1 cellular context compared by ENCODE assay signal in genomic region chr3:186700267-186700666, GRCh38.
A peak's percentile ranks its signal among the peaks of the same experiment; 100 is the strongest.
TF ChIP-seq lines count a peak whose summit lies in the region.

No MANE protein-coding gene starts in this region.

TF ChIP-seq in K562, 482 proteins besides CTCF, POLR2A, EP300 and RAD21 (continued from another document and continues in another):
- TF ChIP-seq PREB (CRISPR knock-in tag; IDR thresholded peaks at IDR 0.05), result no peak
- TF ChIP-seq C11orf30 (IDR thresholded peaks at IDR 0.05; ENCODE audit: low read depth), result peak; percentile 100
- no peak for TF ChIP-seq SP1 (CRISPR knock-in tag; IDR thresholded peaks at IDR 0.05)
- no peak for TF ChIP-seq ARID2 (IDR thresholded peaks at IDR 0.05)
- TF ChIP-seq PHB2 (IDR thresholded peaks at IDR 0.05; ENCODE audit: low read depth), result no peak
- no peak for TF ChIP-seq ZNF354B (CRISPR knock-in tag; IDR thresholded peaks at IDR 0.05)
- peak; percentile 62; the same call in 1 of the 2 replicates for TF ChIP-seq TOE1 (IDR thresholded peaks at IDR 0.05; ENCODE audit: borderline replicate concordance)
- no peak for TF ChIP-seq TOE1 (CRISPR knock-in tag; IDR thresholded peaks at IDR 0.05; ENCODE audit: borderline replicate concordance, low read depth)
- no peak for TF ChIP-seq UBTF (IDR thresholded peaks at IDR 0.05; ENCODE audit: borderline replicate concordance in 1 of 2, low read depth in 2 of 2, low read length in 2 of 2)
- no peak for TF ChIP-seq MLX (CRISPR knock-in tag; conservative IDR thresholded peaks at IDR 0.05)
- no peak for TF ChIP-seq ZNF586 (CRISPR knock-in tag; conservative IDR thresholded peaks at IDR 0.05)
- TF ChIP-seq POLR3G (IDR thresholded peaks at IDR 0.05; ENCODE audit: extremely low read depth, insufficient read length, insufficient replicate concordance), result no peak
- TF ChIP-seq NCOA2 (IDR thresholded peaks at IDR 0.05; ENCODE audit: partially characterized antibody in 2 of 2), result peak in 1 of 2 experiments; percentile 32
- no peak for TF ChIP-seq ZNF696 (CRISPR knock-in tag; conservative IDR thresholded peaks at IDR 0.05)
- no peak for TF ChIP-seq TRIM25 (IDR thresholded peaks at IDR 0.05; ENCODE audit: borderline replicate concordance)
- TF ChIP-seq ZBTB8A (IDR thresholded peaks at IDR 0.05; ENCODE audit: partially characterized antibody), result no peak
- TF ChIP-seq TCFL5 (CRISPR knock-in tag; conservative IDR thresholded peaks at IDR 0.05), result no peak
- TF ChIP-seq SIN3A (IDR thresholded peaks at IDR 0.05; ENCODE audit: borderline replicate concordance in 2 of 2, control insufficient read depth in 1 of 2, low read depth in 2 of 2, low read length in 2 of 2), result no peak
- no peak for TF ChIP-seq ZBTB12 (CRISPR knock-in tag; IDR thresholded peaks at IDR 0.05)
- peak; percentile 79 for TF ChIP-seq TEAD4 (IDR thresholded peaks at IDR 0.05; ENCODE audit: low read length)
- TF ChIP-seq TEAD4 (CRISPR knock-in tag; IDR thresholded peaks at IDR 0.05; ENCODE audit: borderline replicate concordance), result no peak
- peak in 1 of 2 experiments; percentile 47 for TF ChIP-seq AFF1 (IDR thresholded peaks at IDR 0.05; ENCODE audit: low read depth in 1 of 2, partially characterized antibody in 2 of 2)
- TF ChIP-seq MAFF (IDR thresholded peaks at IDR 0.05; ENCODE audit: low read length), result peak; percentile 99
- TF ChIP-seq FOXK2 (conservative IDR thresholded peaks at IDR 0.05 in 1 of 2, IDR thresholded peaks at IDR 0.05 in 1 of 2; ENCODE audit: low read depth in 2 of 2), result peak in 1 of 2 experiments; percentile 31; a peak in 1 of 4 replicates
- TF ChIP-seq DLX4 (CRISPR knock-in tag; IDR thresholded peaks at IDR 0.05), result no peak
- no peak for TF ChIP-seq ZBTB9 (CRISPR knock-in tag; IDR thresholded peaks at IDR 0.05)
- no peak for TF ChIP-seq HMG20B (CRISPR knock-in tag; IDR thresholded peaks at IDR 0.05)
- no peak for TF ChIP-seq MYNN (IDR thresholded peaks at IDR 0.05)
- no peak for TF ChIP-seq MYNN (CRISPR knock-in tag; IDR thresholded peaks at IDR 0.05)
- no peak for TF ChIP-seq KHSRP (IDR thresholded peaks at IDR 0.05)
- TF ChIP-seq HSF4 (CRISPR knock-in tag; IDR thresholded peaks at IDR 0.05; ENCODE audit: borderline replicate concordance), result no peak
- TF ChIP-seq NR4A1 (CRISPR knock-in tag; IDR thresholded peaks at IDR 0.05), result no peak
- TF ChIP-seq NR4A1 (tag; IDR thresholded peaks at IDR 0.05), result no peak
- TF ChIP-seq ZNF184 (CRISPR knock-in tag; IDR thresholded peaks at IDR 0.05), result no peak
- TF ChIP-seq LCOR (CRISPR knock-in tag; IDR thresholded peaks at IDR 0.05), result peak; percentile 95
- no peak for TF ChIP-seq MECOM (CRISPR knock-in tag; IDR thresholded peaks at IDR 0.05)
- no peak for TF ChIP-seq ZNF445 (CRISPR knock-in tag; IDR thresholded peaks at IDR 0.05; ENCODE audit: low read depth)
- peak; percentile 19; the same call in 1 of the 2 replicates for TF ChIP-seq CREM (IDR thresholded peaks at IDR 0.05; ENCODE audit: low read depth)
- TF ChIP-seq ERF (CRISPR knock-in tag; IDR thresholded peaks at IDR 0.05), result no peak
- no peak for TF ChIP-seq FOXA1 (IDR thresholded peaks at IDR 0.05; ENCODE audit: borderline replicate concordance)
- no peak for TF ChIP-seq RBM22 (IDR thresholded peaks at IDR 0.05; ENCODE audit: low read depth, low read length, poor library complexity, severe bottlenecking)
- peak; percentile 99 for TF ChIP-seq BACH1 (tag; IDR thresholded peaks at IDR 0.05)
- TF ChIP-seq ZNF146 (CRISPR knock-in tag; IDR thresholded peaks at IDR 0.05; ENCODE audit: unreplicated experiment), result no peak
- peak; percentile 99 for TF ChIP-seq NFE2 (IDR thresholded peaks at IDR 0.05; ENCODE audit: low read depth)
- TF ChIP-seq PBX2 (CRISPR knock-in tag; IDR thresholded peaks at IDR 0.05; ENCODE audit: low read depth), result no peak
- 0 out of 2 replicates have a peak, but pooled peaks have one; percentile 20 for TF ChIP-seq PBX2 (tag; conservative IDR thresholded peaks at IDR 0.05; ENCODE audit: low read depth)
- TF ChIP-seq FOXJ2 (tag; IDR thresholded peaks at IDR 0.05), result no peak
- TF ChIP-seq BRD4 (IDR thresholded peaks at IDR 0.05), result no peak
- TF ChIP-seq SUPT5H (IDR thresholded peaks at IDR 0.05), result no peak
- no peak for TF ChIP-seq ZNF449 (CRISPR knock-in tag; IDR thresholded peaks at IDR 0.05)
- no peak for TF ChIP-seq ZBTB26 (CRISPR knock-in tag; IDR thresholded peaks at IDR 0.05)
